ENCODE assay signal across 8 cellular contexts in the genomic region with DNA sequence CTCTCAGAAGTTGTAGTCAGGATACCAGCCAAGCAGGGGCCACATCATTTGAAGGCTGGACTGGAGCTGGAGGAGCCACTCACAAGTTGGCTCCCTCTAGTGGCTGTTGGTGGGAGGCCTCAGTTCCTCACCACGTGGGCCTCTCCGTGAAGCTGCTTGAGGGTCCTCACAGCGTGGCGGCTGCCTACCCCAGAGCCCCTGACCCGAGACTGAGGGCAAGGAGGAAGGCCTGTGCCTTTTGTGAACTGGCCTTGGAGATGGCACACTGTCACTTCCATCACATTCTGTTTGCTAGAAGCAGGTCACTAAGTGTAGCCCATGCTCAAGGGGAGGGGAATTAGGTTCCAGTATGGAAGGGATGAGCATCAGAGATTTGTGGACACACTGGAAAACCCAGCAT. TPM values are rescaled to one million over a fixed set of nuclear protein-coding genes. Genes with fewer than 3 reads are reported as not detected.
DNase-seq lines count a peak whose midpoint lies in the region; ATAC-seq and TF ChIP-seq lines count a peak whose summit lies in the region.

No MANE protein-coding gene starts in this region.

- TF ChIP-seq CTCF in AG09319 (IDR thresholded peaks at IDR 0.05; ENCODE audit: low read depth, low read length) = peak; percentile 88
- TF ChIP-seq CTCF in endodermal cell (conservative IDR thresholded peaks at IDR 0.05) = peak; percentile 94

- no peak for DNase-seq in AG09319 (ENCODE audit: extremely low read depth, low read depth)
- DNase-seq in GM23248 = peak; percentile 74
- DNase-seq in NCI-H82 treated with DMSO at 0.1 percent for 48 hours (lab: John Stamatoyannopoulos, UW; ENCODE audit: unreplicated experiment) = peak; percentile 43
- peak; percentile 55 to 57 for DNase-seq in activated CD8-positive, alpha-beta memory T cell treated with anti-CD3 and anti-CD28 coated beads for 4 hours (ENCODE audit: low read depth in 2 of 2)
- DNase-seq in endodermal cell = peak; percentile 91
- DNase-seq in naive thymus-derived CD8-positive, alpha-beta T cell = peak; percentile 45 to 84 (median 65)
- peak; percentile 21 for DNase-seq in stromal cell of bone marrow (ENCODE audit: low read depth)

- POLR2A ChIA-PET in naive thymus-derived CD8-positive, alpha-beta T cell (lab: Charles Lee) = interaction anchor here (0.6 to 1.0 kb wide), 3 partner anchors 36 to 399 kb away, joined by 3 to 5 read pairs (median 4); no protein-coding TSS in a partner anchor

- no peak overlapping the region for H3K4me3 Mint-ChIP-seq in endodermal cell
- H3K4me3 Mint-ChIP-seq in naive thymus-derived CD8-positive, alpha-beta T cell = peak overlapping the region in 1 of 10 donors; percentile 20

- H3K27ac ChIP-seq in GM23248 (no peak overlapping the region), endodermal cell (ENCODE audit: low read depth, low read length) (no peak overlapping the region)

- no peaks in the 10 kb centered on the region for H3K9me3 Mint-ChIP-seq in endodermal cell
- no peaks in the 10 kb centered on the region for H3K9me3 Mint-ChIP-seq in naive thymus-derived CD8-positive, alpha-beta T cell

- peak; percentile 71 to 79 for ATAC-seq in naive thymus-derived CD8-positive, alpha-beta T cell
- ATAC-seq in HG02610 (IDR thresholded peaks at IDR 0.05; ENCODE audit: unreplicated experiment) = no peak

- WGBS in GM23248 (ENCODE audit: low coverage in 1 of 2, low lambda C conversion rate in 2 of 2, missing lambda C conversion rate in 2 of 2), 2 experiments = 22 to 32% methylated on average over 5 of the region's 5 CpGs
- 8 to 61% methylated on average over 2 to 5 of the region's 5 CpGs for WGBS in endodermal cell (ENCODE audit: insufficient coverage in 1 of 2, insufficient read length in 1 of 2), 2 experiments

- H3K9me2 ChIP-seq in GM23248 (ENCODE audit: insufficient read depth) = no peaks in the 10 kb centered on the region

- H3K4me1 ChIP-seq in GM23248 (ENCODE audit: insufficient read depth) = no peaks in the 10 kb centered on the region; the same call in 1 of the 2 replicates
- H3K4me1 ChIP-seq in endodermal cell (ENCODE audit: control insufficient read depth, insufficient read depth, low read length) = no peaks in the 10 kb centered on the region

- H3K79me2 ChIP-seq in GM23248 (ENCODE audit: insufficient read depth) = peaks cover 98% of the 10 kb centered on the region

- no peak overlapping the region for H2AFZ ChIP-seq in GM23248

- no peak overlapping the region for H3K9ac ChIP-seq in GM23248
- no peak overlapping the region for H3K9ac ChIP-seq in endodermal cell (ENCODE audit: extremely low read depth, low read length, poor library complexity, severe bottlenecking)

- H3K9me3 ChIP-seq in GM23248 (ENCODE audit: low read depth) = no peaks in the 10 kb centered on the region
- H3K9me3 ChIP-seq in endodermal cell (ENCODE audit: control insufficient read depth, low read length) = no peaks in the 10 kb centered on the region

- in situ Hi-C loops in GM23248 (cut with MboI) = no loop called here

- H3K36me3 Mint-ChIP-seq in endodermal cell (ENCODE audit: low read depth) = peaks cover 8% of the 10 kb centered on the region
- no peaks in the 10 kb centered on the region for H3K36me3 Mint-ChIP-seq in naive thymus-derived CD8-positive, alpha-beta T cell

- H3K4me3 ChIP-seq in GM23248 (no peak overlapping the region), endodermal cell (ENCODE audit: low read length) (no peak overlapping the region)

- H3K27ac Mint-ChIP-seq in endodermal cell = peak overlapping the region; percentile 89
- H3K27ac Mint-ChIP-seq in naive thymus-derived CD8-positive, alpha-beta T cell = peak overlapping the region in 4 of 10 donors; percentile 50 to 93 (median 68)

- peaks cover 2% of the 10 kb centered on the region; the same call in 1 of the 2 replicates for H4K20me1 ChIP-seq in GM23248 (ENCODE audit: insufficient read depth)

- H3K27me3 ChIP-seq in GM23248 (replicated peaks; ENCODE audit: insufficient read depth) (no peaks in the 10 kb centered on the region), endodermal cell (ENCODE audit: control insufficient read depth, insufficient read depth, low read length, poor library complexity, severe bottlenecking) (no peaks in the 10 kb centered on the region)

- no peaks in the 10 kb centered on the region for H3K27me3 Mint-ChIP-seq in endodermal cell (ENCODE audit: insufficient read depth)
- H3K27me3 Mint-ChIP-seq in naive thymus-derived CD8-positive, alpha-beta T cell = no peaks in the 10 kb centered on the region

- no peaks in the 10 kb centered on the region for H3F3A ChIP-seq in GM23248 (ENCODE audit: insufficient read depth)

- no peaks in the 10 kb centered on the region for H3K36me3 ChIP-seq in GM23248 (ENCODE audit: low read depth)
- H3K36me3 ChIP-seq in endodermal cell (ENCODE audit: control insufficient read depth, insufficient read depth, low read length) = peaks cover 5% of the 10 kb centered on the region

- no peak overlapping the region for H3K4me2 ChIP-seq in GM23248 (ENCODE audit: unreplicated experiment)

- peaks cover 14% of the 10 kb centered on the region for H3K4me1 Mint-ChIP-seq in endodermal cell
- H3K4me1 Mint-ChIP-seq in naive thymus-derived CD8-positive, alpha-beta T cell = peaks cover 9 to 28% (median 13%) of the 10 kb centered on the region in 4 donors

RNA-seq across cellular contexts. Expression of gene GNA11, which starts 14.6 kb away (rescaled TPM):
- 69.9 and 99.3 TPM in 2 replicates for total RNA-seq in GM23248 (2014; rRNA removed; shearing (Covaris generic))
- 14.2 and 15.0 TPM in 2 replicates for polyA plus RNA-seq in GM23248 (2016; fragmentation: Nextera tagmentation; extraction: Ambion mirVana)
- total RNA-seq in endodermal cell = 10 to 100 TPM; 26.5 to 29.0 TPM
- polyA plus RNA-seq in endodermal cell (2013, experiment 1 of 2) = 21.8 TPM
- 17.4 TPM for polyA plus RNA-seq in endodermal cell (2013, experiment 2 of 2)
- total RNA-seq in naive thymus-derived CD8-positive, alpha-beta T cell = 1 to 10 TPM; 5.1 to 5.4 TPM
- under 1 TPM; 0.43 to 0.60 (median 0.47) TPM for polyA plus RNA-seq in naive thymus-derived CD8-positive, alpha-beta T cell

RNA-seq across cellular contexts. Expression of gene GNA15, which starts 27.1 kb away (rescaled TPM):
- total RNA-seq in GM23248 (2014; rRNA removed; shearing (Covaris generic)) = not detected in 2 replicates
- not detected in 2 replicates for polyA plus RNA-seq in GM23248 (2016; fragmentation: Nextera tagmentation; extraction: Ambion mirVana)
- not detected for total RNA-seq in endodermal cell
- polyA plus RNA-seq in endodermal cell (2013, experiment 1 of 2) = not detected
- not detected for polyA plus RNA-seq in endodermal cell (2013, experiment 2 of 2)
- total RNA-seq in naive thymus-derived CD8-positive, alpha-beta T cell = under 1 TPM; 0.36 to 0.39 TPM
- polyA plus RNA-seq in naive thymus-derived CD8-positive, alpha-beta T cell = under 1 TPM in 1 of 3 donors, not detected in 2; 0.19 TPM

RNA-seq across cellular contexts. Expression of gene TLE5, which starts 46.5 kb away (rescaled TPM):
- total RNA-seq in GM23248 (2014; rRNA removed; shearing (Covaris generic)) = 254 and 337 TPM in 2 replicates
- 133 and 157 TPM in 2 replicates for polyA plus RNA-seq in GM23248 (2016; fragmentation: Nextera tagmentation; extraction: Ambion mirVana)
- 100 to 1,000 TPM; 488 to 575 TPM for total RNA-seq in endodermal cell
- polyA plus RNA-seq in endodermal cell (2013, experiment 1 of 2) = 171 TPM
- 199 TPM for polyA plus RNA-seq in endodermal cell (2013, experiment 2 of 2)
- 100 to 1,000 TPM; 981 to 983 TPM for total RNA-seq in naive thymus-derived CD8-positive, alpha-beta T cell
- 100 to 1,000 TPM; 451 to 924 (median 555) TPM for polyA plus RNA-seq in naive thymus-derived CD8-positive, alpha-beta T cell

Comparison
In these comparisons a context has a peak if more than half of its experiments do, and no peak if none do; other contexts are left out.
1. RNA of gene GNA11, which starts 14.6 kb away (total RNA-seq): 69.9 to 99.3 TPM in GM23248 and 26.5 to 29.0 TPM in endodermal cell; 5.1 to 5.4 TPM in naive thymus-derived CD8-positive, alpha-beta T cell; every median in the first group is over 4 times any median in the second.